19 cellular contexts compared by ENCODE assay signal in the genomic region with DNA sequence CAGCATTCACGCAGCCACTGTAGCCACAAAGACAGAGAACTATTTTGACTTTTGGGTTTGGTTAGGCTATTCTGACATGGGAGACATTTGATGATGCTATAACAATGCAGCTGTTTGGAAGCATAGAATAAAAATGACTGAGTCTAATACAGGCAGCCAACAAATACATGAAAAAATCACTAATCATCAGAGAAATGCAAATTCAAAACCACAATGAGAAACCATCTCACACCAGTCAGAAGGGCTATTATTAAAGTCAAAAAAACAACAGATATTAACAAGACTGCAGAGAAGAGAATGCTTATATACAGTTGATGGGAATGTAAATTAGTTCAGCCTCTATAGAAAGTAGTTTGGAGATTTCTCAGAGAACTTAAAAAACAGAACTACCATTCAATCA.
DNase-seq lines count a peak whose midpoint lies in the region; ATAC-seq, FAIRE-seq and TF ChIP-seq lines count a peak whose summit lies in the region.
"Had no signal": no experiment of that assay in that cellular context is flagged by ENCODE, and none has a peak within 500 bp of the region (broad histone marks: within the 10 kb centered on the region; RNA-seq: fewer than 3 reads in every experiment).

No MANE protein-coding gene starts in this region.

- DNase-seq in GM12891 (ENCODE audit: insufficient read length, low spot score) = no peak
- DNase-seq in NCI-H1930 (lab: John Stamatoyannopoulos, UW) = no peak
- DNase-seq in T-helper 1 cell = no peak
- DNase-seq in activated T-cell treated with anti-CD3 and anti-CD28 coated beads for 4 hours = no peak
- DNase-seq: Caco-2; CD4-positive, alpha-beta T cell; DMS153; HFFc6; NCI-H1105; NCI-H2081 treated with DMSO at 0.1 percent for 48 hours; NCI-H446 treated with DMSO at 0.1 percent for 48 hours; NCI-H69; Peyer's patch; SW 1271 had no signal

- TF ChIP-seq POLR2A in GM12891 (IDR thresholded peaks at IDR 0.05; ENCODE audit: low read depth, low read length) = no peak

- FAIRE-seq in GM12891 (lab: Jason Lieb, UNC) = peak; percentile 5
- FAIRE-seq: H54 had no signal

- ATAC-seq in GM18867 (IDR thresholded peaks at IDR 0.05; ENCODE audit: unreplicated experiment) = peak; percentile 80
- ATAC-seq in GM21529 (IDR thresholded peaks at IDR 0.05; ENCODE audit: unreplicated experiment) = peak; percentile 67
- peak; percentile 48 for ATAC-seq in HG03565 (IDR thresholded peaks at IDR 0.05; ENCODE audit: unreplicated experiment)
- no peak for ATAC-seq in GM18498 (IDR thresholded peaks at IDR 0.05; ENCODE audit: unreplicated experiment)

TF ChIP-seq in GM12891, 5 proteins besides CTCF, POLR2A, EP300 and RAD21:
- no peak for TF ChIP-seq TAF1 (IDR thresholded peaks at IDR 0.05; ENCODE audit: low read depth, low read length)
- no peak for TF ChIP-seq SPI1 (IDR thresholded peaks at IDR 0.05; ENCODE audit: low read depth, low read length)
- no peak for TF ChIP-seq POLR2AphosphoS5 (IDR thresholded peaks at IDR 0.05; ENCODE audit: low read depth, low read length)
- no peak for TF ChIP-seq PAX5 (IDR thresholded peaks at IDR 0.05; ENCODE audit: insufficient read depth, low read length, severe bottlenecking)
- TF ChIP-seq POU2F2 (IDR thresholded peaks at IDR 0.05; ENCODE audit: low read depth, low read length) = no peak
TF ChIP-seq in GM12891: peak in this region for 0.
